ENCODE assay signal across 1 cellular context in genomic region chrX:40544343-40545250, GRCh38.
TF ChIP-seq lines count a peak whose summit lies in the region.

No MANE protein-coding gene starts in this region.

TF ChIP-seq in K562, 482 proteins besides CTCF, POLR2A, EP300 and RAD21 (continued from another document and continues in another):
- TF ChIP-seq ARID3B (CRISPR knock-in tag; IDR thresholded peaks at IDR 0.05; ENCODE audit: borderline replicate concordance) (no peak), HMBOX1 (IDR thresholded peaks at IDR 0.05) (peak; percentile 34; the same call in 1 of the 2 replicates), SMARCE1 (IDR thresholded peaks at IDR 0.05) (peak; percentile 66), GTF2A2 (tag; IDR thresholded peaks at IDR 0.05) (no peak), HDAC3 (IDR thresholded peaks at IDR 0.05; ENCODE audit: borderline replicate concordance, partially characterized antibody) (peak; percentile 67), ZNF316 (IDR thresholded peaks at IDR 0.05) (no peak), FOXA3 (CRISPR knock-in tag; conservative IDR thresholded peaks at IDR 0.05 in 1 of 2, IDR thresholded peaks at IDR 0.05 in 1 of 2) (peak in 1 of 2 experiments; percentile 90; a peak in 2 of 4 replicates), MTA2 (IDR thresholded peaks at IDR 0.05; ENCODE audit: low read depth) (peak; percentile 90), ZMIZ1 (IDR thresholded peaks at IDR 0.05; ENCODE audit: low read depth in 2 of 2, low read length in 2 of 2) (peak in 1 of 2 experiments; percentile 88; a peak in 2 of 4 replicates), ZNF311 (CRISPR knock-in tag; IDR thresholded peaks at IDR 0.05) (no peak), ZNF431 (CRISPR knock-in tag; IDR thresholded peaks at IDR 0.05) (no peak), SMARCC2 (IDR thresholded peaks at IDR 0.05; ENCODE audit: low read depth) (peak; percentile 78), AFF4 (CRISPR knock-in tag; IDR thresholded peaks at IDR 0.05) (0 out of 2 replicates have a peak, but pooled peaks have one; percentile 27), NR0B1 (IDR thresholded peaks at IDR 0.05; ENCODE audit: partially characterized antibody) (no peak), MEF2A (IDR thresholded peaks at IDR 0.05; ENCODE audit: control insufficient read depth, low read depth, low read length) (no peak), ZBTB17 (CRISPR knock-in tag; IDR thresholded peaks at IDR 0.05) (no peak), RBBP5 (IDR thresholded peaks at IDR 0.05; ENCODE audit: borderline replicate concordance, insufficient read depth, low read length, poor library complexity, severe bottlenecking) (peak; percentile 33), SLC30A9 (CRISPR knock-in tag; IDR thresholded peaks at IDR 0.05) (no peak), PRMT5 (CRISPR knock-in tag; IDR thresholded peaks at IDR 0.05) (no peak), E2F6 (IDR thresholded peaks at IDR 0.05; ENCODE audit: borderline replicate concordance in 1 of 2, extremely low read depth in 1 of 2, insufficient read depth in 1 of 2, insufficient read length in 1 of 2, low read depth in 1 of 2, low read length in 1 of 2, poor library complexity in 1 of 2, severe bottlenecking in 1 of 2) (no peak), GTF2F1 (IDR thresholded peaks at IDR 0.05; ENCODE audit: low read depth, low read length) (no peak), FOXK1 (CRISPR knock-in tag; IDR thresholded peaks at IDR 0.05; ENCODE audit: borderline replicate concordance) (no peak), YY1 (IDR thresholded peaks at IDR 0.05; ENCODE audit: borderline replicate concordance in 1 of 3, control insufficient read depth in 1 of 3, extremely low read depth in 1 of 3, insufficient read depth in 3 of 3, insufficient read length in 1 of 3, insufficient replicate concordance in 2 of 3, low read depth in 1 of 3, low read length in 2 of 3) (no peak), NR3C1 (CRISPR knock-in tag; IDR thresholded peaks at IDR 0.05) (no peak), NR4A1 (CRISPR knock-in tag; IDR thresholded peaks at IDR 0.05) (no peak), NR4A1 (tag; IDR thresholded peaks at IDR 0.05) (no peak), FOXK2 (conservative IDR thresholded peaks at IDR 0.05 in 1 of 2, IDR thresholded peaks at IDR 0.05 in 1 of 2; ENCODE audit: low read depth in 2 of 2) (0 out of 4 replicates have a peak, but pooled peaks of 1 of the 2 experiments have one; percentile 15), PHB (CRISPR knock-in tag; IDR thresholded peaks at IDR 0.05) (no peak), SMAD1 (IDR thresholded peaks at IDR 0.05; ENCODE audit: low read depth, low read length, partially characterized antibody) (no peak), TGIF2 (CRISPR knock-in tag; IDR thresholded peaks at IDR 0.05) (no peak), ZNF444 (CRISPR knock-in tag; IDR thresholded peaks at IDR 0.05) (no peak), RCOR1 (IDR thresholded peaks at IDR 0.05; ENCODE audit: borderline replicate concordance in 1 of 2, low read depth in 2 of 2, low read length in 2 of 2) (peak in 1 of 2 experiments; percentile 35; a peak in 1 of 4 replicates)
- TF ChIP-seq, protein P1, sequence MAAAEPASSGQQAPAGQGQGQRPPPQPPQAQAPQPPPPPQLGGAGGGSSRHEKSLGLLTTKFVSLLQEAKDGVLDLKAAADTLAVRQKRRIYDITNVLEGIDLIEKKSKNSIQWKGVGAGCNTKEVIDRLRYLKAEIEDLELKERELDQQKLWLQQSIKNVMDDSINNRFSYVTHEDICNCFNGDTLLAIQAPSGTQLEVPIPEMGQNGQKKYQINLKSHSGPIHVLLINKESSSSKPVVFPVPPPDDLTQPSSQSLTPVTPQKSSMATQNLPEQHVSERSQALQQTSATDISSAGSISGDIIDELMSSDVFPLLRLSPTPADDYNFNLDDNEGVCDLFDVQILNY (CRISPR knock-in tag; IDR thresholded peaks at IDR 0.05): no peak
- TF ChIP-seq, protein P2, sequence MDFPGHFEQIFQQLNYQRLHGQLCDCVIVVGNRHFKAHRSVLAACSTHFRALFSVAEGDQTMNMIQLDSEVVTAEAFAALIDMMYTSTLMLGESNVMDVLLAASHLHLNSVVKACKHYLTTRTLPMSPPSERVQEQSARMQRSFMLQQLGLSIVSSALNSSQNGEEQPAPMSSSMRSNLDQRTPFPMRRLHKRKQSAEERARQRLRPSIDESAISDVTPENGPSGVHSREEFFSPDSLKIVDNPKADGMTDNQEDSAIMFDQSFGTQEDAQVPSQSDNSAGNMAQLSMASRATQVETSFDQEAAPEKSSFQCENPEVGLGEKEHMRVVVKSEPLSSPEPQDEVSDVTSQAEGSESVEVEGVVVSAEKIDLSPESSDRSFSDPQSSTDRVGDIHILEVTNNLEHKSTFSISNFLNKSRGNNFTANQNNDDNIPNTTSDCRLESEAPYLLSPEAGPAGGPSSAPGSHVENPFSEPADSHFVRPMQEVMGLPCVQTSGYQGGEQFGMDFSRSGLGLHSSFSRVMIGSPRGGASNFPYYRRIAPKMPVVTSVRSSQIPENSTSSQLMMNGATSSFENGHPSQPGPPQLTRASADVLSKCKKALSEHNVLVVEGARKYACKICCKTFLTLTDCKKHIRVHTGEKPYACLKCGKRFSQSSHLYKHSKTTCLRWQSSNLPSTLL (IDR thresholded peaks at IDR 0.05): no peak
- TF ChIP-seq, protein P3, sequence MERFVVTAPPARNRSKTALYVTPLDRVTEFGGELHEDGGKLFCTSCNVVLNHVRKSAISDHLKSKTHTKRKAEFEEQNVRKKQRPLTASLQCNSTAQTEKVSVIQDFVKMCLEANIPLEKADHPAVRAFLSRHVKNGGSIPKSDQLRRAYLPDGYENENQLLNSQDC (CRISPR knock-in tag; IDR thresholded peaks at IDR 0.05): no peak
- TF ChIP-seq, protein P4, sequence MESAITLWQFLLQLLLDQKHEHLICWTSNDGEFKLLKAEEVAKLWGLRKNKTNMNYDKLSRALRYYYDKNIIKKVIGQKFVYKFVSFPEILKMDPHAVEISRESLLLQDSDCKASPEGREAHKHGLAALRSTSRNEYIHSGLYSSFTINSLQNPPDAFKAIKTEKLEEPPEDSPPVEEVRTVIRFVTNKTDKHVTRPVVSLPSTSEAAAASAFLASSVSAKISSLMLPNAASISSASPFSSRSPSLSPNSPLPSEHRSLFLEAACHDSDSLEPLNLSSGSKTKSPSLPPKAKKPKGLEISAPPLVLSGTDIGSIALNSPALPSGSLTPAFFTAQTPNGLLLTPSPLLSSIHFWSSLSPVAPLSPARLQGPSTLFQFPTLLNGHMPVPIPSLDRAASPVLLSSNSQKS (CRISPR knock-in tag; IDR thresholded peaks at IDR 0.05): no peak
